ENCODE assay signal across 17 cellular contexts in the genomic region with DNA sequence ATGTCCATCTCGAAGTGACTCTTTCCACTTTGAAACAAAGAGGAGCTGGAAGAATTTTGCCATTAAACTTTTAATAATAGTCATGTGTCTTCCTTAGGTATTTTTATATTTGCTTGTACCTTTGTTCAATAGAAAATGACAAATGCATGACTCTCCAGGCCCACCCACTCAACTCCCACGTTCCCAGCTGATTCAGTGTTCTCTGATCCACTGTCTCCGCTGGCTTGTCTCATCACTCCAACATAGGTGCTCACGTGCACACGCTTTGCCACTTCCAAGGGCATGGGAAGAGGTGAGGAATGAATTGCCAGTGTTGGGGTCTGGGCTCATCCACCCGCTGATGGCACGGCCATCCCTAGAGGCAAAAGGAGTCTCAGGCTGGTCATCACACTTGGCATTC.
"Had no signal": no experiment of that assay in that cellular context is flagged by ENCODE, and none has a peak within 500 bp of the region (broad histone marks: within the 10 kb centered on the region; RNA-seq: fewer than 3 reads in every experiment).

No MANE protein-coding gene starts in this region.

- DNase-seq: activated CD4-positive, CD25-positive, alpha-beta regulatory T cell treated with anti-CD3 and anti-CD28 coated beads, Interleukin-2, amount 50 U/mL, for 72 hours; activated naive CD8-positive, alpha-beta T cell treated with anti-CD3 and anti-CD28 coated beads, Interleukin-2, amount 10 ng/mL, durations not matched to agents 7 days and 5 days; aorta; esophagus squamous epithelium; foreskin fibroblast; left cardiac atrium; lower lobe of right lung; retina; SJCRH30; stomach; thyroid gland had no signal

- H3K9me3 ChIP-seq: breast epithelium, esophagus squamous epithelium, lower lobe of right lung, SJCRH30, stomach, thyroid gland had no signal

- H3K4me3 Mint-ChIP-seq: activated naive CD8-positive, alpha-beta T cell treated with anti-CD3 and anti-CD28 coated beads, Interleukin-2, amount 10 ng/mL, durations not matched to agents 7 days and 5 days; activated T-helper 17 cell treated with anti-CD3 and anti-CD28 coated beads, Interleukin-2, amount 50 U/mL, for 72 hours; mesothelial cell of epicardium; T-helper 2 cell treated with Interferon-gamma antibody and Interleukin-4, amounts not matched to agents 5 μg/mL and 100 μg/mL, for 36 hours had no signal

- H3K4me1 ChIP-seq: breast epithelium, esophagus squamous epithelium, lower lobe of right lung, SJCRH30, stomach, thyroid gland had no signal

- H3K27ac Mint-ChIP-seq: activated T-helper 17 cell treated with anti-CD3 and anti-CD28 coated beads, Interleukin-2, amount 50 U/mL, for 72 hours; mesothelial cell of epicardium had no signal

- H3K27ac ChIP-seq: breast epithelium, esophagus squamous epithelium, lower lobe of right lung, SJCRH30, skin epidermis, stomach, thyroid gland had no signal

- H3K9me3 Mint-ChIP-seq: activated naive CD8-positive, alpha-beta T cell treated with anti-CD3 and anti-CD28 coated beads, Interleukin-2, amount 10 ng/mL, durations not matched to agents 7 days and 5 days; activated T-helper 17 cell treated with anti-CD3 and anti-CD28 coated beads, Interleukin-2, amount 50 U/mL, for 72 hours; T-helper 2 cell treated with Interferon-gamma antibody and Interleukin-4, amounts not matched to agents 5 μg/mL and 100 μg/mL, for 36 hours had no signal

- H3K4me3 ChIP-seq: breast epithelium, dorsolateral prefrontal cortex, esophagus squamous epithelium, lower lobe of right lung, SJCRH30, skin epidermis, stomach, thyroid gland had no signal

- H3K36me3 Mint-ChIP-seq: activated naive CD8-positive, alpha-beta T cell treated with anti-CD3 and anti-CD28 coated beads, Interleukin-2, amount 10 ng/mL, durations not matched to agents 7 days and 5 days; mesothelial cell of epicardium had no signal

- H3K36me3 ChIP-seq: breast epithelium, esophagus squamous epithelium, lower lobe of right lung, SJCRH30, stomach, thyroid gland had no signal

- ATAC-seq: activated T-helper 17 cell treated with anti-CD3 and anti-CD28 coated beads, Interleukin-2, amount 50 U/mL, for 72 hours; lower lobe of right lung had no signal

- H3K27me3 ChIP-seq: breast epithelium, dorsolateral prefrontal cortex, stomach, thyroid gland had no signal
